Comparison of ENCODE assay signal across 8 cellular contexts in genomic region chr19:10270616-10271394, GRCh38. TPM values are rescaled to one million over a fixed set of nuclear protein-coding genes. Genes with fewer than 3 reads are reported as not detected.
DNase-seq lines count a peak whose midpoint lies in the region; ATAC-seq and TF ChIP-seq lines count a peak whose summit lies in the region.

Gene ICAM1, plus strand, starts transcription at chr19:10271120. Its CDS starts 40 bp downstream, at chr19:10271160.

- H3K4me3 Mint-ChIP-seq in activated T-cell treated with anti-CD3 and anti-CD28 coated beads, Interleukin-2, amount 50 U/mL, for 24 hours = peak within 1 kb of the TSS; percentile 86

- ATAC-seq in GM18505 (IDR thresholded peaks at IDR 0.05; ENCODE audit: unreplicated experiment) (peak; percentile 42), HG02852 (IDR thresholded peaks at IDR 0.05; ENCODE audit: unreplicated experiment) (peak; percentile 45)

- H3K4me1 ChIP-seq in fibroblast of lung (ENCODE audit: control insufficient read depth, extremely low read depth, insufficient read depth, low read length) (peaks cover 7% of the 10 kb centered on the region), thyroid gland (peaks cover 14 to 32% of the 10 kb centered on the region in 2 donors)

- intact Hi-C loops in thyroid gland (cut with DNase I) = no loop called here

- H3K4me3 ChIP-seq in fibroblast of lung (replicated peaks in 1 of 4; ENCODE audit: control extremely low read depth in 1 of 4, insufficient read depth in 1 of 4, low read depth in 3 of 4, low read length in 4 of 4) = peak within 1 kb of the TSS; percentile 2 to 61 (median 28)
- peak within 1 kb of the TSS; percentile 47 for H3K4me3 ChIP-seq in neural cell (ENCODE audit: low read length)
- H3K4me3 ChIP-seq in thyroid gland (replicated peaks in 1 of 3) = peak within 1 kb of the TSS in 2 of 3 donors; percentile 9 to 32

- H3K4me2 ChIP-seq in fibroblast of lung (ENCODE audit: extremely low read depth, insufficient read depth, low read length) (peak within 1 kb of the TSS; percentile 68), neural cell (ENCODE audit: low read length) (no peak within 1 kb of the TSS)

- H4K20me1 ChIP-seq in fibroblast of lung (ENCODE audit: control insufficient read depth, extremely low read depth, insufficient read depth, low read length) = no peaks in the 10 kb centered on the region
- no peaks in the 10 kb centered on the region for H4K20me1 ChIP-seq in neural cell (ENCODE audit: insufficient read depth)

- H3K4me1 Mint-ChIP-seq in activated T-cell treated with anti-CD3 and anti-CD28 coated beads, Interleukin-2, amount 50 U/mL, for 24 hours (ENCODE audit: low read depth) = peaks cover 42% of the 10 kb centered on the region

- H2AFZ ChIP-seq in fibroblast of lung (ENCODE audit: low read length) (peak within 1 kb of the TSS; percentile 3), neural cell (ENCODE audit: low read depth, low read length) (no peak within 1 kb of the TSS)

- DNase-seq in activated T-cell treated with anti-CD3 and anti-CD28 coated beads, Interleukin-2, amount 50 U/mL, for 24 hours = peak; percentile 85
- DNase-seq in fibroblast of lung (ENCODE audit: low read depth in 2 of 2) (peak; percentile 45 to 62), thyroid gland (peak; percentile 65 to 70), NCI-H2196 (lab: John Stamatoyannopoulos, UW; ENCODE audit: unreplicated experiment) (no peak)

- H3F3A ChIP-seq in neural cell (ENCODE audit: insufficient read depth, low read length, poor library complexity, severe bottlenecking) = no peaks in the 10 kb centered on the region

- H3K79me2 ChIP-seq in fibroblast of lung (ENCODE audit: control insufficient read depth, insufficient read depth, low read length) (no peaks in the 10 kb centered on the region), neural cell (replicated peaks; ENCODE audit: insufficient read depth, low read length) (no peaks in the 10 kb centered on the region)

- H3K36me3 ChIP-seq in fibroblast of lung (ENCODE audit: control insufficient read depth, insufficient read depth, low read length) (no peaks in the 10 kb centered on the region), neural cell (ENCODE audit: insufficient read depth, low read length) (no peaks in the 10 kb centered on the region), thyroid gland (no peaks in the 10 kb centered on the region)

- H3K27ac ChIP-seq in fibroblast of lung (ENCODE audit: insufficient read depth, low read length) = no peak within 1 kb of the TSS
- no peak within 1 kb of the TSS for H3K27ac ChIP-seq in neural cell (ENCODE audit: low read length)
- H3K27ac ChIP-seq in thyroid gland = peak within 1 kb of the TSS; percentile 65 to 88 (median 79)

- no peaks in the 10 kb centered on the region for H3K9me3 Mint-ChIP-seq in activated T-cell treated with anti-CD3 and anti-CD28 coated beads, Interleukin-2, amount 50 U/mL, for 24 hours

- no peak for TF ChIP-seq RAD21 in neural cell (conservative IDR thresholded peaks at IDR 0.05)

- H3K27me3 Mint-ChIP-seq in activated T-cell treated with anti-CD3 and anti-CD28 coated beads, Interleukin-2, amount 50 U/mL, for 24 hours = no peaks in the 10 kb centered on the region

- peaks cover 37% of the 10 kb centered on the region for H3K36me3 Mint-ChIP-seq in activated T-cell treated with anti-CD3 and anti-CD28 coated beads, Interleukin-2, amount 50 U/mL, for 24 hours (ENCODE audit: low read depth)

- peak within 1 kb of the TSS; percentile 97 for H3K27ac Mint-ChIP-seq in activated T-cell treated with anti-CD3 and anti-CD28 coated beads, Interleukin-2, amount 50 U/mL, for 24 hours

- peaks cover 13% of the 10 kb centered on the region for H3K27me3 ChIP-seq in fibroblast of lung (ENCODE audit: control insufficient read depth, insufficient read depth, low read length)
- H3K27me3 ChIP-seq in neural cell (ENCODE audit: insufficient read depth, low read depth, low read length) = peaks cover 43% of the 10 kb centered on the region
- H3K27me3 ChIP-seq in thyroid gland = no peaks in the 10 kb centered on the region

- TF ChIP-seq POLR2A in GM18505 (IDR thresholded peaks at IDR 0.05; ENCODE audit: borderline replicate concordance, extremely low read depth, insufficient read depth, insufficient read length) = peak; percentile 99
- peak; percentile 46 to 50 for TF ChIP-seq POLR2A in thyroid gland (IDR thresholded peaks at IDR 0.05)

- 4 to 5% methylated on average over 33 to 38 of the region's 51 CpGs for WGBS in thyroid gland, 2 donors

- TF ChIP-seq CTCF in fibroblast of lung (conservative IDR thresholded peaks at IDR 0.05 in 1 of 2, IDR thresholded peaks at IDR 0.05 in 1 of 2; ENCODE audit: low read depth in 1 of 2, low read length in 2 of 2) (no peak), neural cell (IDR thresholded peaks at IDR 0.05; ENCODE audit: poor library complexity, severe bottlenecking) (no peak), thyroid gland (IDR thresholded peaks at IDR 0.05) (peak in 1 of 6 experiments; percentile 1)

- H3K9ac ChIP-seq in fibroblast of lung (ENCODE audit: insufficient read depth, low read length) (no peak within 1 kb of the TSS), neural cell (ENCODE audit: low read length) (no peak within 1 kb of the TSS)

- H3K9me2 ChIP-seq in neural cell (ENCODE audit: insufficient read depth, low read length) = no peaks in the 10 kb centered on the region

- no peaks in the 10 kb centered on the region for H3K9me3 ChIP-seq in fibroblast of lung (ENCODE audit: control insufficient read depth, insufficient read depth, low read depth, low read length)
- H3K9me3 ChIP-seq in neural cell (ENCODE audit: low read length) = no peaks in the 10 kb centered on the region
- H3K9me3 ChIP-seq in thyroid gland = no peaks in the 10 kb centered on the region

- no peak for TF ChIP-seq EP300 in neural cell (conservative IDR thresholded peaks at IDR 0.05; ENCODE audit: poor library complexity, severe bottlenecking)

TF ChIP-seq in PFSK-1, 5 proteins besides CTCF, POLR2A, EP300 and RAD21 (continues in another document):
- no peak for TF ChIP-seq REST (IDR thresholded peaks at IDR 0.05; ENCODE audit: insufficient read depth in 1 of 2, low read depth in 2 of 2, low read length in 2 of 2)
- 0 out of 2 replicates have a peak, but pooled peaks have one; percentile 20 for TF ChIP-seq TAF1 (IDR thresholded peaks at IDR 0.05; ENCODE audit: borderline replicate concordance, insufficient read depth, low read length)

TF ChIP-seq in neural cell, 6 proteins besides CTCF, POLR2A, EP300 and RAD21:
- TF ChIP-seq REST (IDR thresholded peaks at IDR 0.05; ENCODE audit: borderline replicate concordance) = no peak
- TF ChIP-seq TAF1 (IDR thresholded peaks at IDR 0.05; ENCODE audit: low read depth) = no peak
- peak; percentile 36 for TF ChIP-seq EZH2 (IDR thresholded peaks at IDR 0.05; ENCODE audit: borderline replicate concordance, insufficient read depth, low read length, poor library complexity, severe bottlenecking)
- no peak for TF ChIP-seq MXI1 (conservative IDR thresholded peaks at IDR 0.05; ENCODE audit: poor library complexity, severe bottlenecking)
- no peak for TF ChIP-seq SMC3 (conservative IDR thresholded peaks at IDR 0.05; ENCODE audit: poor library complexity)
- TF ChIP-seq POLR2AphosphoS5 (IDR thresholded peaks at IDR 0.05) = no peak

RNA-seq across cellular contexts. Expression of gene ICAM1, which starts in this region (rescaled TPM):
- 31.8 TPM for polyA plus RNA-seq in PFSK-1 (2012; ENCODE audit: insufficient read length, low read depth)
- total RNA-seq in fibroblast of lung = 8.9 and 15.9 TPM in 2 replicates
- 6.9 and 15.2 TPM in 2 replicates for polyA plus RNA-seq in fibroblast of lung
- polyA plus RNA-seq in fibroblast of lung (2012) = 5.6 and 12.0 TPM in 2 replicates
- 11.0 and 23.5 TPM in 2 replicates for polyA minus RNA-seq in fibroblast of lung (ENCODE audit: low replicate concordance)
- polyA plus RNA-seq in neural cell = not detected in 2 replicates
- not detected in 2 replicates for polyA minus RNA-seq in neural cell
- total RNA-seq in thyroid gland = 10 to 100 TPM in 3 of 4 donors, 1 to 10 TPM in 1; 8.1 to 37.6 (median 19.7) TPM

Comparison
In these comparisons a context has a peak if more than half of its experiments do, and no peak if none do; other contexts are left out.
1. H3K27ac ChIP-seq: peak in thyroid gland (3 of 3); none in fibroblast of lung (single experiment) and neural cell (single experiment).
2. Peak in every context shown above with its lines, with median percentiles within 50 percentile points of each other: H3K4me3 ChIP-seq.